In genomic region chr6:79713701-79714322, GRCh38 we compare ENCODE assay signal across 8 cellular contexts.
DNase-seq lines count a peak whose midpoint lies in the region; ATAC-seq and TF ChIP-seq lines count a peak whose summit lies in the region.

No MANE protein-coding gene starts in this region.

- ATAC-seq in HG02623 (IDR thresholded peaks at IDR 0.05; ENCODE audit: unreplicated experiment) (peak; percentile 65), foreskin keratinocyte (peak; percentile 57), psoas muscle (peak in 1 of 4 donors; percentile 74), HG03460 (IDR thresholded peaks at IDR 0.05; ENCODE audit: unreplicated experiment) (no peak)

- H3K27ac ChIP-seq in foreskin keratinocyte = no peak overlapping the region
- H3K27ac ChIP-seq in psoas muscle = no peak overlapping the region

- no peaks in the 10 kb centered on the region for H3K36me3 ChIP-seq in psoas muscle (ENCODE audit: insufficient read depth in 1 of 2, low read depth in 1 of 2)

- no peaks in the 10 kb centered on the region for H3K27me3 ChIP-seq in foreskin keratinocyte
- no peaks in the 10 kb centered on the region for H3K27me3 ChIP-seq in psoas muscle (ENCODE audit: insufficient read depth in 3 of 3, low read length in 2 of 3)

- no peak overlapping the region for H3K4me3 ChIP-seq in psoas muscle

- H3K4me1 ChIP-seq in foreskin keratinocyte (no peaks in the 10 kb centered on the region), psoas muscle (no peaks in the 10 kb centered on the region)

- intact Hi-C loops in psoas muscle (cut with DNase I) = loop anchor here (2.0 to 10.0 kb wide), 2 partner anchors 139 to 143 kb away; no protein-coding TSS in a partner anchor

- DNase-seq in SKM-1 treated with dmso at 0.1 percent for 144 hours (lab: John Stamatoyannopoulos, UW; ENCODE audit: unreplicated experiment) (peak; percentile 15), SKM-1 (lab: John Stamatoyannopoulos, UW; ENCODE audit: unreplicated experiment) (no peak), NCI-H460 (ENCODE audit: extremely low read depth, low read depth) (peak; percentile 34), foreskin keratinocyte (no peak), psoas muscle (peak in 1 of 2 donors; percentile 17)
- peak; percentile 67 for DNase-seq in activated CD8-positive, alpha-beta memory T cell treated with anti-CD3 and anti-CD28 coated beads, Interleukin-2, amount 50 U/mL, for 4 hours

- WGBS in psoas muscle, 3 donors = 18% methylated on average over 5 of the region's 5 CpGs

- H3K9me3 ChIP-seq in psoas muscle = no peaks in the 10 kb centered on the region

- TF ChIP-seq CTCF in foreskin keratinocyte (conservative IDR thresholded peaks at IDR 0.05) (peak; percentile 72), psoas muscle (IDR thresholded peaks at IDR 0.05) (peak; percentile 60)

Comparison
In these comparisons a context has a peak if more than half of its experiments do, and no peak if none do; other contexts are left out.
1. DNase-seq: peak in SKM-1 treated with dmso at 0.1 percent for 144 hours (single experiment), NCI-H460 (single experiment) and activated CD8-positive, alpha-beta memory T cell treated with anti-CD3 and anti-CD28 coated beads, Interleukin-2, amount 50 U/mL, for 4 hours (single experiment); none in SKM-1 (single experiment) and foreskin keratinocyte (0 of 2).